ENCODE assay signal across 8 cellular contexts in the genomic region with DNA sequence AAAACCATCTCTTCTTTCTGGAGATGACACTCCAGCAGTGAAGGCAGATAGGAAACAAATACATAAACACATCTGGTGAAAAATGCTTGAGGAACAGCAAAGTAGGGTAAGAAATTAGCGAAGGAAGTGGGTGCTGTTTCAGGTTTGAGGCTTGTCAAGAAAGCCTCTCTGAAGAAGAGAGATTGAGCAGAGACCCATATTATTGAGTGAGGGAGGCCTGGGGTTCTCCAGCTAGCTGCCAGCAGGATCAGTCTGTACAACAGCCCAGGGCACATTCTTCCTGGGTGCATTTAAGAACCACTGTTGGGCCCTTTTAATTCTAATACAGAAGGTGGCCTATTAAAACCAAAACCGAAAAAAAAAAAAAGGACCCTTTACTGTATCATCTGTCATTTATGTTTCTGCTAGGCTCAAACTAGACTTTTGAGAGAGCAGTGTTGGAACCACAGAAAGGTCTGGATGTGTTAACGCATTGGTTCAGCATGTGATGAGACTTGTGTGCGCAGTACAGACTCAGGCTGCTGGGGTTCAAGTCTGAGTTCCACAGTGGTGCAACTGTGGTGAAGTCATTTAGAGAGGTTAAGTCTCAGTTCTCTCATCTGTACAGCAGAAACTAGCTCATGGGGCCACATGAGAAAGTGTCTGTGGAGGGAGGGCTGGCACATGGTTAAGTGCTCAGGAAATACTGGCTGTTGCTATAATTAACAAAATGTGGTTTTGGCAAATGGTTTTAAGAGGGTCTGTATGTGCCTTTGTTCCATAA. TPM values are rescaled to one million over a fixed set of nuclear protein-coding genes. Genes with fewer than 3 reads are reported as not detected.
A peak's percentile ranks its signal among the peaks of the same experiment; 100 is the strongest.
DNase-seq lines count a peak whose midpoint lies in the region; ATAC-seq and TF ChIP-seq lines count a peak whose summit lies in the region.

No MANE protein-coding gene starts in this region.

- no peaks in the 10 kb centered on the region for H3K79me2 ChIP-seq in Karpas-422 (ENCODE audit: low read length)

- no peaks in the 10 kb centered on the region for H3K9me3 ChIP-seq in Karpas-422 (ENCODE audit: low read length)

- H3K27me3 Mint-ChIP-seq in effector memory CD8-positive, alpha-beta T cell, result peaks cover 0 to 15% of the 10 kb centered on the region in 2 donors

- H3K9ac ChIP-seq in Karpas-422 (ENCODE audit: low read length), result peak overlapping the region; percentile 17

- in situ Hi-C loops in GM13976 (cut with MboI; ENCODE audit: low sequenced_read_pairs, unreplicated experiment), result no loop called here

- no peak overlapping the region for H2AFZ ChIP-seq in Karpas-422 (ENCODE audit: low read length)

- DNase-seq in GM13976 (ENCODE audit: low spot score) (peak; percentile 44), Karpas-422 (no peak), NCI-H748 (lab: John Stamatoyannopoulos, UW; ENCODE audit: unreplicated experiment) (no peak), inferior parietal cortex (ENCODE audit: extremely low spot score) (no peak), GM19240 (ENCODE audit: insufficient read length, low spot score) (no peak), GDM1 (lab: John Stamatoyannopoulos, UW) (no peak)
- DNase-seq in effector memory CD8-positive, alpha-beta T cell, result peak in 2 of 3 experiments; percentile 17 to 30

- peak overlapping the region; percentile 22 for H3K4me2 ChIP-seq in Karpas-422 (ENCODE audit: low read depth, low read length, poor library complexity, severe bottlenecking)

- H3K4me1 ChIP-seq in Karpas-422 (ENCODE audit: low read length), result peaks cover 69% of the 10 kb centered on the region

- H3K27ac Mint-ChIP-seq in effector memory CD8-positive, alpha-beta T cell, result peak overlapping the region; percentile 9 to 90

- H3K27ac ChIP-seq in Karpas-422 (ENCODE audit: low read length), result peak overlapping the region; percentile 23; the same call in 1 of the 2 replicates

- ATAC-seq in GM21576 (IDR thresholded peaks at IDR 0.05; ENCODE audit: unreplicated experiment), result peak; percentile 87
- peak; percentile 86 for ATAC-seq in effector memory CD8-positive, alpha-beta T cell (replicated peaks)

- no peak for TF ChIP-seq CTCF in GM13976 (IDR thresholded peaks at IDR 0.05; ENCODE audit: borderline replicate concordance, control extremely low read depth, extremely low read depth, insufficient read depth, missing control alignments)

- no peaks in the 10 kb centered on the region for H3K36me3 ChIP-seq in Karpas-422 (ENCODE audit: insufficient read depth, low read length)

- no peaks in the 10 kb centered on the region for H3K9me3 Mint-ChIP-seq in effector memory CD8-positive, alpha-beta T cell

- H3K4me1 Mint-ChIP-seq in effector memory CD8-positive, alpha-beta T cell (ENCODE audit: low read depth in 2 of 2), result peaks cover 40 to 42% of the 10 kb centered on the region in 2 donors

- no peak overlapping the region for H3K4me3 ChIP-seq in Karpas-422 (ENCODE audit: low read length)

- H3K27me3 ChIP-seq in Karpas-422 (ENCODE audit: low read length), result no peaks in the 10 kb centered on the region

- no peaks in the 10 kb centered on the region for H4K20me1 ChIP-seq in Karpas-422 (ENCODE audit: insufficient read depth, low read depth, low read length)

- H3K9me2 ChIP-seq in Karpas-422 (replicated peaks; ENCODE audit: insufficient read depth, low read length), result no peaks in the 10 kb centered on the region

- peaks cover 2% of the 10 kb centered on the region for H3K36me3 Mint-ChIP-seq in effector memory CD8-positive, alpha-beta T cell (ENCODE audit: insufficient read depth)

- peak overlapping the region; percentile 54 to 63 for H3K4me3 Mint-ChIP-seq in effector memory CD8-positive, alpha-beta T cell

RNA-seq across cellular contexts. Expression of a gene that starts 28.9 kb away (rescaled TPM):
- 22.2 and 22.7 TPM in 2 replicates for total RNA-seq in Karpas-422 (2014; rRNA removed; shearing (Covaris generic); ENCODE audit: low replicate concordance)

Comparison
In these comparisons a context has a peak if more than half of its experiments do, and no peak if none do; other contexts are left out.
1. DNase-seq: peak in GM13976 (single experiment) and effector memory CD8-positive, alpha-beta T cell (2 of 3); none in Karpas-422 (single experiment), NCI-H748 (single experiment), inferior parietal cortex (single experiment), GM19240 (single experiment) and GDM1 (single experiment).